In the genomic region with DNA sequence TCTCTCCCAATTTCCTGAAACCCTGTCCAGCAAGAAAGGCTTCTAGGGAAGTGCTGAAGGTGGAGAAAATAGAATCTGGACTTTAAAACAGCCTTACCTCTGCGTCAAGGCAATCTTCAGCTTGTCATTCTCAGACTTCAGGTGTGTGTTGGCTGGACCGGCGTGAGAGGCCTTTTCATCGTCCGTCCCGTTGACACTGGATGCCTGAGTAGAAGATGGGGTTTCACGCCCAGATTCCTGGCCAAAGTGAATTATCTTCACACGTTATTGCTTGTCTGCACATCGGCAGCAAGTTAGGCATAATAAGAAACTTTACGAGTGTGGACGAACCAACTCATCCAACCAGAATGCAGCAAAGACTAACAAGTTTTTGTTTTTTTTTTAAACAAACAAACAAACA, we compare ENCODE assay signal across 30 cellular contexts. TPM values are rescaled to one million over a fixed set of nuclear protein-coding genes. Genes with fewer than 3 reads are reported as not detected.
"Had no signal": no experiment of that assay in that cellular context is flagged by ENCODE, and none has a peak within 500 bp of the region (broad histone marks: within the 10 kb centered on the region; RNA-seq: fewer than 3 reads in every experiment).

No MANE protein-coding gene starts in this region.

- H3K27ac ChIP-seq: heart right ventricle, hepatocyte, lower lobe of right lung, neural progenitor cell, pancreas, psoas muscle, sigmoid colon, spleen, tibial nerve, upper lobe of left lung, vagina had no signal

- H3K27me3 Mint-ChIP-seq: naive B cell; stimulated activated naive CD8-positive, alpha-beta T cell treated with anti-CD3 and anti-CD28 coated beads, Interleukin-15, Interleukin-2, amounts not matched to agents 100 ng/mL and 50 ng/mL, for 24 hours had no signal

- H3K36me3 Mint-ChIP-seq: mesothelial cell of epicardium; natural killer cell; neural progenitor cell; stimulated activated effector memory CD8-positive, alpha-beta T cell treated with anti-CD3 and anti-CD28 coated beads, Interleukin-12 subunit alpha, Interleukin-12 subunit beta, amount 100 ng/mL, for 72 hours had no signal

- H3K27me3 ChIP-seq: heart right ventricle, hepatocyte, neural progenitor cell, pancreas, sigmoid colon, spleen, tibial nerve, upper lobe of left lung, vagina had no signal

- H3K27ac Mint-ChIP-seq: mesothelial cell of epicardium; naive B cell; natural killer cell; neural progenitor cell; stimulated activated effector memory CD8-positive, alpha-beta T cell treated with anti-CD3 and anti-CD28 coated beads, Interleukin-12 subunit alpha, Interleukin-12 subunit beta, amount 100 ng/mL, for 72 hours had no signal

- ATAC-seq: heart right ventricle; left cardiac atrium; left lobe of liver; lower lobe of right lung; natural killer cell; pancreas; psoas muscle; stimulated activated effector memory CD8-positive, alpha-beta T cell treated with anti-CD3 and anti-CD28 coated beads, Interleukin-12 subunit alpha, Interleukin-12 subunit beta, amount 100 ng/mL, for 72 hours had no signal

- H3K4me1 Mint-ChIP-seq: mesothelial cell of epicardium, natural killer cell had no signal

- H3K9me3 Mint-ChIP-seq: mesothelial cell of epicardium; naive B cell; natural killer cell; nephron progenitor cell; neural progenitor cell; stimulated activated effector memory CD8-positive, alpha-beta T cell treated with anti-CD3 and anti-CD28 coated beads, Interleukin-12 subunit alpha, Interleukin-12 subunit beta, amount 100 ng/mL, for 72 hours; stimulated activated naive CD8-positive, alpha-beta T cell treated with anti-CD3 and anti-CD28 coated beads, Interleukin-15, Interleukin-2, amounts not matched to agents 100 ng/mL and 50 ng/mL, for 24 hours had no signal

- H3K4me3 ChIP-seq: heart right ventricle, hepatocyte, lower lobe of right lung, neural progenitor cell, pancreas, psoas muscle, sigmoid colon, spleen, tibial nerve, upper lobe of left lung, vagina had no signal

- H3K9me3 ChIP-seq: heart right ventricle, lower lobe of right lung, pancreas, psoas muscle, sigmoid colon, spleen, tibial nerve, upper lobe of left lung, vagina had no signal

- DNase-seq: heart right ventricle; kidney glomerular epithelial cell; left cardiac atrium; lower lobe of right lung; mesendoderm; naive B cell; natural killer cell; nephron progenitor cell; posterior cingulate gyrus; sigmoid colon; small intestine; spleen; stimulated activated CD4-positive, alpha-beta T cell treated with anti-CD3 and anti-CD28 coated beads, Interleukin-4, amount 100 ng/mL, for 24 hours; stimulated activated naive CD4-positive, alpha-beta T cell; upper lobe of left lung had no signal

- H3K36me3 ChIP-seq: lower lobe of right lung, neural progenitor cell, sigmoid colon, spleen, upper lobe of left lung, vagina had no signal

- H3K4me1 ChIP-seq: psoas muscle, sigmoid colon, tibial nerve, vagina had no signal

- H3K4me3 Mint-ChIP-seq: mesothelial cell of epicardium; natural killer cell; nephron progenitor cell; neural progenitor cell; stimulated activated effector memory CD8-positive, alpha-beta T cell treated with anti-CD3 and anti-CD28 coated beads, Interleukin-12 subunit alpha, Interleukin-12 subunit beta, amount 100 ng/mL, for 72 hours; stimulated activated naive CD8-positive, alpha-beta T cell treated with anti-CD3 and anti-CD28 coated beads, Interleukin-15, Interleukin-2, amounts not matched to agents 100 ng/mL and 50 ng/mL, for 24 hours had no signal

RNA-seq across cellular contexts. Expression of a gene that starts 53.1 kb away (rescaled TPM):
- total RNA-seq: hepatocyte, left lobe of liver, mesothelial cell of epicardium, natural killer cell, omental fat pad, sigmoid colon, spleen, subcutaneous adipose tissue, temporal lobe, vagina had no signal
- polyA plus RNA-seq: keratinocyte, sigmoid colon, urinary bladder had no signal
